8 cellular contexts compared by ENCODE assay signal in the genomic region with DNA sequence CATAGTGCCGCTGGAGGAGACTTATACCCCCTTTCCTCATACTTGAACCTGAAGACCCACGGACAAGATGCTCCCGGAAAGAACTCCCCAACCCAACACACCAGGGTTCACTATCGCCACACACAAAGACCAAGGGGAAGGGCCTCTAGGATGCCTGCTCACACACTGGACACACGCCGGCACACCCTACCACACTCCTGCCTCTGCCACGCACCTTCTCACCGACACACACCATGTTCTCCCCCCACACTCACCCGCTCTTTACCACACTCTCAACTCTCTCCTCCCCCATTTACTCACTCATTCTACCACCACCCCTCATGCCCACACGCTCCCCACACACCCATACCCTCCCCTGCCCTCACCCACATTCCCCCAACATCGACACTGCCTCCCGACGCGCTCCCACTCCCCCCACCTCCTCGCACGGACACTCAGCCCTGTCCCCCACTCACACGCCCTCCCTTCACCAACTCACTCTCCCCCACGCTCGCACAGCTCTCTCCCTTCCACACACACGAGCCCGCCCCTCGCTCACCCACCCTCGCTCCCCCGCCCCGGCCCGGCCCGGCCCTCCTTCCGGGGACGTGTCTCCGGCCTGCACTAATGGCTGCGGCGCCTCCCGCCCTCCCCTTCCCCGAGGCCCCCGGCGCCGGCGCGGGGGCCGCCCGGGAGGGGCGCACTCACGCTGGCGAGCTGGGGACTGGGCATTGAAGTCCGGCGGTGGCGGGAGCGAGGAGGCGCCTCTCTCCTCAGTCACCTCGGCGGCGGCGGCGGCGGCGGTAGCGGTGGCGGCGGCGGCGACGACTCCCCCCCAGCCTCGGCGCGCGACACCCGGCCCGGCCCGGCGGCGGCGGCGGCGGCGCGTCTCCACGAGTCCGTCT. TPM values are rescaled to one million over a fixed set of nuclear protein-coding genes. Genes with fewer than 3 reads are reported as not detected.
DNase-seq lines count a peak whose midpoint lies in the region; ATAC-seq and TF ChIP-seq lines count a peak whose summit lies in the region.

No MANE protein-coding gene starts in this region.

- peaks cover 40% of the 10 kb centered on the region for H3K36me3 Mint-ChIP-seq in activated CD8-positive, alpha-beta T cell treated with anti-CD3 and anti-CD28 coated beads for 36 hours (ENCODE audit: low read depth)

- no peaks in the 10 kb centered on the region for H3K9me3 Mint-ChIP-seq in activated CD8-positive, alpha-beta T cell treated with anti-CD3 and anti-CD28 coated beads for 36 hours

- peak overlapping the region; percentile 89 for H3K4me3 Mint-ChIP-seq in activated CD8-positive, alpha-beta T cell treated with anti-CD3 and anti-CD28 coated beads for 36 hours

- no peaks in the 10 kb centered on the region for H3K27me3 Mint-ChIP-seq in activated CD8-positive, alpha-beta T cell treated with anti-CD3 and anti-CD28 coated beads for 36 hours

- CTCF ChIA-PET in activated CD8-positive, alpha-beta T cell treated with anti-CD3 and anti-CD28 coated beads for 36 hours (lab: Charles Lee) = interaction anchor here (0.6 to 4.7 kb wide), 10 partner anchors 11 to 77 kb away, joined by 3 to 116 read pairs (median 4); a partner anchor contains a TSS

- intact Hi-C loops in activated CD8-positive, alpha-beta T cell treated with anti-CD3 and anti-CD28 coated beads for 36 hours (cut with micrococcal nuclease) = no loop called here

- peak overlapping the region; percentile 97 to 99 for H3K18ac ChIP-seq in mesenchymal stem cell (ENCODE audit: low read depth in 1 of 2, low read length in 2 of 2)

- peak overlapping the region; percentile 98 for H3K27ac Mint-ChIP-seq in activated CD8-positive, alpha-beta T cell treated with anti-CD3 and anti-CD28 coated beads for 36 hours

- peak overlapping the region; percentile 95 for H3K9ac ChIP-seq in mesenchymal stem cell (ENCODE audit: low read length)

- peak overlapping the region; percentile 70 to 100 for H3K23ac ChIP-seq in mesenchymal stem cell (ENCODE audit: low read length in 2 of 2)

- H4K91ac ChIP-seq in mesenchymal stem cell (ENCODE audit: low read length) = peak overlapping the region; percentile 99

- H3K14ac ChIP-seq in mesenchymal stem cell (ENCODE audit: low read length in 2 of 2) = peak overlapping the region in 1 of 2 experiments; percentile 100

- 1% methylated on average over 51 of the region's 78 CpGs for WGBS in mesenchymal stem cell

- peak overlapping the region; percentile 96 for H4K8ac ChIP-seq in mesenchymal stem cell (ENCODE audit: low read length)

- H3K4ac ChIP-seq in mesenchymal stem cell (ENCODE audit: low read depth in 1 of 2, low read length in 2 of 2) = peak overlapping the region; percentile 97 to 98

- no peaks in the 10 kb centered on the region for H3K27me3 ChIP-seq in mesenchymal stem cell (ENCODE audit: control insufficient read depth in 1 of 2, insufficient read depth in 1 of 2, low read length in 2 of 2)

- no peaks in the 10 kb centered on the region for H3K79me1 ChIP-seq in mesenchymal stem cell (replicated peaks; ENCODE audit: low read length, poor library complexity, severe bottlenecking)

- ATAC-seq in GM21717 (IDR thresholded peaks at IDR 0.05; ENCODE audit: unreplicated experiment) = peak; percentile 13
- peak; percentile 26 for ATAC-seq in activated CD8-positive, alpha-beta T cell treated with anti-CD3 and anti-CD28 coated beads for 36 hours

- peak overlapping the region; percentile 97 to 99 for H3K4me3 ChIP-seq in mesenchymal stem cell (ENCODE audit: insufficient read depth in 1 of 2, low read depth in 1 of 2, low read length in 2 of 2)

- H3K9me3 ChIP-seq in mesenchymal stem cell (ENCODE audit: control insufficient read depth, low read length) = no peaks in the 10 kb centered on the region

- H2AK5ac ChIP-seq in mesenchymal stem cell (ENCODE audit: low read length, severe bottlenecking) = no peak overlapping the region

- peak overlapping the region; percentile 93 for H2BK5ac ChIP-seq in mesenchymal stem cell (ENCODE audit: low read depth, low read length, poor library complexity, severe bottlenecking)

- peaks cover 0 to 4% of the 10 kb centered on the region in 2 experiments for H3K36me3 ChIP-seq in mesenchymal stem cell (ENCODE audit: control insufficient read depth in 1 of 2, insufficient read depth in 2 of 2, low read depth in 1 of 2, low read length in 2 of 2)

- H2BK120ac ChIP-seq in mesenchymal stem cell (ENCODE audit: low read depth, low read length) = peak overlapping the region; percentile 92

- TF ChIP-seq CTCF in activated CD8-positive, alpha-beta T cell treated with anti-CD3 and anti-CD28 coated beads for 36 hours (IDR thresholded peaks at IDR 0.05) = no peak

- H3K4me1 Mint-ChIP-seq in activated CD8-positive, alpha-beta T cell treated with anti-CD3 and anti-CD28 coated beads for 36 hours (ENCODE audit: low read depth) = peaks cover 57% of the 10 kb centered on the region

- H3K4me2 ChIP-seq in mesenchymal stem cell (ENCODE audit: low read length, poor library complexity, severe bottlenecking) = peak overlapping the region; percentile 45

- peak overlapping the region; percentile 70 for H3K27ac ChIP-seq in mesenchymal stem cell (ENCODE audit: low read length, poor library complexity, severe bottlenecking)

- peak; percentile 67 for DNase-seq in ELR (ENCODE audit: low read depth)
- DNase-seq in LHCN-M2 (ENCODE audit: low read depth) = peak; percentile 56
- DNase-seq in activated CD8-positive, alpha-beta T cell treated with anti-CD3 and anti-CD28 coated beads for 36 hours = peak; percentile 80
- DNase-seq in effector CD8-positive, alpha-beta T cell (lab: John Stamatoyannopoulos, UW) = peak; percentile 65
- peak; percentile 74 for DNase-seq in mesenchymal stem cell
- DNase-seq in stimulated activated CD8-positive, alpha-beta memory T cell treated with anti-CD3 and anti-CD28 coated beads, Interleukin-15, amount 100 ng/mL, for 1 hour (ENCODE audit: low read depth) = peak; percentile 59
- no peak for DNase-seq in HPDE6-E6E7 (ENCODE audit: extremely low spot score)

- POLR2A ChIA-PET in activated CD8-positive, alpha-beta T cell treated with anti-CD3 and anti-CD28 coated beads for 36 hours (lab: Charles Lee) = interaction anchor here (0.5 to 4.5 kb wide), 7 partner anchors 10 to 497 kb away, joined by 3 to 61 read pairs (median 7); a partner anchor contains a TSS

- H2AFZ ChIP-seq in mesenchymal stem cell (ENCODE audit: low read depth, low read length) = peak overlapping the region; percentile 93

- peak overlapping the region; percentile 97 for H2BK15ac ChIP-seq in mesenchymal stem cell (ENCODE audit: low read depth, poor library complexity, severe bottlenecking)

- H3K4me1 ChIP-seq in mesenchymal stem cell (ENCODE audit: control insufficient read depth, insufficient read depth, low read depth, low read length) = peaks cover 21% of the 10 kb centered on the region

- peak overlapping the region in 1 of 2 experiments; percentile 86 for H2BK12ac ChIP-seq in mesenchymal stem cell (ENCODE audit: low read length in 2 of 2)

RNA-seq across cellular contexts. Expression of a gene that starts 0.6 kb away (rescaled TPM):
- 266 and 303 TPM in 2 replicates for total RNA-seq in LHCN-M2 (2014; rRNA removed)
- polyA plus RNA-seq in LHCN-M2 (2012) = 244 TPM
- 100 to 1,000 TPM; 273 to 296 TPM for total RNA-seq in activated CD8-positive, alpha-beta T cell treated with anti-CD3 and anti-CD28 coated beads for 36 hours
- polyA plus RNA-seq in mesenchymal stem cell (2013, experiment 1 of 2) = 541 TPM
- polyA plus RNA-seq in mesenchymal stem cell (2013, experiment 2 of 2) = 563 TPM
